In genomic region chr15:78872155-78872971, GRCh38 we compare ENCODE assay signal across 8 cellular contexts. TPM values are rescaled to one million over a fixed set of nuclear protein-coding genes. Genes with fewer than 3 reads are reported as not detected.
DNase-seq lines count a peak whose midpoint lies in the region; ATAC-seq, FAIRE-seq and TF ChIP-seq lines count a peak whose summit lies in the region.

MORF4L1 (plus strand) TSS chr15:78872890; CDS start chr15:78873018, 128 bp downstream.

- peaks cover 4% of the 10 kb centered on the region for H3K79me1 ChIP-seq in neuronal stem cell (ENCODE audit: low read depth, low read length)

- no peaks in the 10 kb centered on the region for H3K9me2 ChIP-seq in SK-N-SH

- H3K27me3 ChIP-seq in SK-N-SH (ENCODE audit: insufficient read depth), result no peaks in the 10 kb centered on the region
- H3K27me3 ChIP-seq in neuronal stem cell (ENCODE audit: control insufficient read depth in 3 of 3, insufficient read depth in 3 of 3, low read depth in 1 of 3, low read length in 3 of 3), result no peaks in the 10 kb centered on the region

- peak; percentile 97 for DNase-seq in GDM1 (lab: John Stamatoyannopoulos, UW)
- DNase-seq in NCI-H1092 (lab: John Stamatoyannopoulos, UW), result peak; percentile 88
- peak; percentile 95 for DNase-seq in SK-N-SH
- DNase-seq in activated naive CD4-positive, alpha-beta T cell treated with anti-CD3 and anti-CD28 coated beads, Interleukin-2, amount 10 ng/mL, durations not matched to agents 7 days and 5 days, result peak; percentile 97
- peak; percentile 94 to 95 for DNase-seq in frontal cortex (ENCODE audit: low spot score in 2 of 2)
- DNase-seq in neuronal stem cell (ENCODE audit: low spot score), result peak; percentile 95
- peak; percentile 91 for DNase-seq in stromal cell of bone marrow (ENCODE audit: low read depth)

- no peak for TF ChIP-seq EP300 in SK-N-SH (IDR thresholded peaks at IDR 0.05; ENCODE audit: borderline replicate concordance in 1 of 2, low read depth in 1 of 2, low read length in 1 of 2)

- peaks cover 11% of the 10 kb centered on the region for H3K36me3 Mint-ChIP-seq in activated naive CD4-positive, alpha-beta T cell treated with anti-CD3 and anti-CD28 coated beads, Interleukin-2, amount 10 ng/mL, durations not matched to agents 7 days and 5 days

- H3K27ac ChIP-seq in SK-N-SH (ENCODE audit: low read depth in 2 of 2, low read length in 1 of 2), result peak within 1 kb of the TSS; percentile 92 to 100
- H3K27ac ChIP-seq in neuronal stem cell (replicated peaks; ENCODE audit: low read length), result peak within 1 kb of the TSS; percentile 99

- peak within 1 kb of the TSS; percentile 100 for H2BK120ac ChIP-seq in neuronal stem cell (ENCODE audit: low read depth, low read length)

- peak within 1 kb of the TSS; percentile 100 for H3K18ac ChIP-seq in neuronal stem cell (ENCODE audit: low read length)

- H3K4me3 ChIP-seq in SK-N-SH (ENCODE audit: low read depth in 2 of 2, low read length in 1 of 2) (peak within 1 kb of the TSS; percentile 66 to 92), neuronal stem cell (ENCODE audit: low read length in 2 of 2) (peak within 1 kb of the TSS; percentile 91 to 100)

- peak within 1 kb of the TSS; percentile 99 for H3K4ac ChIP-seq in neuronal stem cell (ENCODE audit: low read length)

- H3K79me2 ChIP-seq in SK-N-SH (ENCODE audit: insufficient read depth), result peaks cover 45% of the 10 kb centered on the region

- H4K91ac ChIP-seq in neuronal stem cell (ENCODE audit: low read depth, low read length, poor library complexity), result peak within 1 kb of the TSS; percentile 97

- peak within 1 kb of the TSS; percentile 100 for H2AK5ac ChIP-seq in neuronal stem cell (ENCODE audit: low read depth, low read length)

- H4K20me1 ChIP-seq in SK-N-SH (ENCODE audit: insufficient read depth), result peaks cover 38% of the 10 kb centered on the region

- POLR2A ChIA-PET in SK-N-SH (lab: Yijun Ruan, JAX), result interaction anchor here (0.6 kb wide), 1 partner anchor 13 kb away, joined by 3 read pairs; no protein-coding TSS in a partner anchor

- H3K9me3 ChIP-seq in SK-N-SH (no peaks in the 10 kb centered on the region), neuronal stem cell (replicated peaks in 1 of 2; ENCODE audit: control insufficient read depth in 2 of 2, insufficient read depth in 1 of 2, low read depth in 1 of 2, low read length in 2 of 2) (peaks cover 0 to 7% of the 10 kb centered on the region in 2 donors)

- peak; percentile 79 for ATAC-seq in HG02610 (IDR thresholded peaks at IDR 0.05; ENCODE audit: unreplicated experiment)

- H3K4me1 ChIP-seq in SK-N-SH (ENCODE audit: control insufficient read depth in 1 of 2, insufficient read depth in 2 of 2, low read depth in 1 of 2, low read length in 1 of 2) (peaks cover 3 to 7% of the 10 kb centered on the region in 2 experiments; a peak in 2 of 4 replicates), neuronal stem cell (ENCODE audit: control insufficient read depth in 2 of 2, insufficient read depth in 1 of 2, low read depth in 1 of 2, low read length in 2 of 2) (peaks cover 4 to 6% of the 10 kb centered on the region in 2 donors)

- FAIRE-seq in frontal cortex (lab: Jason Lieb, UNC), result no peak

- H2BK5ac ChIP-seq in neuronal stem cell (ENCODE audit: low read length), result peak within 1 kb of the TSS; percentile 100

- H3K9ac ChIP-seq in SK-N-SH (peak within 1 kb of the TSS; percentile 100), neuronal stem cell (ENCODE audit: low read depth, low read length, poor library complexity) (peak within 1 kb of the TSS; percentile 100)

- H2AFZ ChIP-seq in SK-N-SH (ENCODE audit: low read depth) (peak within 1 kb of the TSS; percentile 98), neuronal stem cell (ENCODE audit: low read length) (peak within 1 kb of the TSS; percentile 83)

- H3K27ac Mint-ChIP-seq in activated naive CD4-positive, alpha-beta T cell treated with anti-CD3 and anti-CD28 coated beads, Interleukin-2, amount 10 ng/mL, durations not matched to agents 7 days and 5 days, result peak within 1 kb of the TSS; percentile 100

- no peak for TF ChIP-seq CTCF in SK-N-SH (IDR thresholded peaks at IDR 0.05)

- 24% methylated on average over 31 of the region's 52 CpGs for WGBS in SK-N-SH (ENCODE audit: low lambda C conversion rate)
- no CpG with 5 or more reads among the region's 52 CpGs for WGBS in neuronal stem cell (ENCODE audit: extremely low coverage in 2 of 2, insufficient read length in 2 of 2, insufficient replicate concordance in 1 of 2), 2 donors

- peak within 1 kb of the TSS; percentile 95 for H3K23ac ChIP-seq in neuronal stem cell (ENCODE audit: low read depth, low read length, poor library complexity)

- H3K27me3 Mint-ChIP-seq in activated naive CD4-positive, alpha-beta T cell treated with anti-CD3 and anti-CD28 coated beads, Interleukin-2, amount 10 ng/mL, durations not matched to agents 7 days and 5 days, result peaks cover 11% of the 10 kb centered on the region

- peak within 1 kb of the TSS; percentile 69 for H2BK15ac ChIP-seq in neuronal stem cell (ENCODE audit: low read length)

- TF ChIP-seq RAD21 in SK-N-SH (IDR thresholded peaks at IDR 0.05; ENCODE audit: low read length), result no peak

- H3K36me3 ChIP-seq in SK-N-SH (replicated peaks in 1 of 2; ENCODE audit: control insufficient read depth in 1 of 2, insufficient read depth in 2 of 2, low read length in 1 of 2), result no peaks in the 10 kb centered on the region
- peaks cover 0 to 8% of the 10 kb centered on the region in 2 donors for H3K36me3 ChIP-seq in neuronal stem cell (replicated peaks in 1 of 2; ENCODE audit: control insufficient read depth in 2 of 2, insufficient read depth in 2 of 2, low read length in 2 of 2)

- peak within 1 kb of the TSS; percentile 97 for H4K8ac ChIP-seq in neuronal stem cell (ENCODE audit: low read depth, low read length)

- H2BK12ac ChIP-seq in neuronal stem cell (ENCODE audit: low read length), result peak within 1 kb of the TSS; percentile 75

- H3K4me3 Mint-ChIP-seq in activated naive CD4-positive, alpha-beta T cell treated with anti-CD3 and anti-CD28 coated beads, Interleukin-2, amount 10 ng/mL, durations not matched to agents 7 days and 5 days, result peak within 1 kb of the TSS; percentile 97

- H3K4me2 ChIP-seq in SK-N-SH, result peak within 1 kb of the TSS; percentile 85
- peak within 1 kb of the TSS; percentile 91 for H3K4me2 ChIP-seq in neuronal stem cell (ENCODE audit: insufficient read depth, low read length, poor library complexity, severe bottlenecking)

- peaks cover 40% of the 10 kb centered on the region for H3K4me1 Mint-ChIP-seq in activated naive CD4-positive, alpha-beta T cell treated with anti-CD3 and anti-CD28 coated beads, Interleukin-2, amount 10 ng/mL, durations not matched to agents 7 days and 5 days

- H3F3A ChIP-seq in SK-N-SH (replicated peaks; ENCODE audit: insufficient read depth), result peaks cover 19% of the 10 kb centered on the region

- no peaks in the 10 kb centered on the region for H3K9me3 Mint-ChIP-seq in activated naive CD4-positive, alpha-beta T cell treated with anti-CD3 and anti-CD28 coated beads, Interleukin-2, amount 10 ng/mL, durations not matched to agents 7 days and 5 days

- peak within 1 kb of the TSS; percentile 99 for H3K14ac ChIP-seq in neuronal stem cell (ENCODE audit: low read length)

- CTCF ChIA-PET in SK-N-SH (lab: Yijun Ruan, JAX), result interaction anchor here (0.9 to 4.7 kb wide), 8 partner anchors 10 to 312 kb away, joined by 3 to 27 read pairs (median 6); partner anchors contain the start of gene ADAMTS7
- CTCF ChIA-PET in activated naive CD4-positive, alpha-beta T cell treated with anti-CD3 and anti-CD28 coated beads, Interleukin-2, amount 10 ng/mL, durations not matched to agents 7 days and 5 days (lab: Charles Lee), result interaction anchor here (1.2 kb wide), 1 partner anchor 12 kb away, joined by 8 read pairs; no protein-coding TSS in a partner anchor

TF ChIP-seq in SK-N-SH, 30 proteins besides CTCF, POLR2A, EP300 and RAD21:
- TF ChIP-seq NRF1 (IDR thresholded peaks at IDR 0.05; ENCODE audit: low read depth, low read length) (peak; percentile 90), CHD2 (IDR thresholded peaks at IDR 0.05; ENCODE audit: low read length, partially characterized antibody) (peak; percentile 96), PBX3 (IDR thresholded peaks at IDR 0.05) (no peak)

RNA-seq across cellular contexts. Expression of gene MORF4L1, which starts in this region (rescaled TPM):
- polyA plus RNA-seq in SK-N-SH (2012; rRNA removed), result 163 and 174 TPM in 2 replicates
- polyA plus RNA-seq in SK-N-SH (2012; cell fraction: cytosol; rRNA removed), result 248 and 402 TPM in 2 replicates
- 56.0 and 94.9 TPM in 2 replicates for polyA plus RNA-seq in SK-N-SH (2012; cell fraction: nucleus; rRNA removed)
- total RNA-seq in frontal cortex, result 1,097 TPM
- polyA plus RNA-seq in neuronal stem cell (2013, experiment 1 of 2), result 744 TPM
- polyA plus RNA-seq in neuronal stem cell (2013, experiment 2 of 2), result 748 TPM

Comparison
In these comparisons a context has a peak if more than half of its experiments do, and no peak if none do; other contexts are left out.
1. Peak in every context shown above with its lines: DNase-seq, ATAC-seq, H3K4me3 ChIP-seq and H3K27ac ChIP-seq.